ENCODE assay signal across 15 cellular contexts in genomic region chr20:41462372-41463161, GRCh38.
DNase-seq lines count a peak whose midpoint lies in the region; ATAC-seq, FAIRE-seq and TF ChIP-seq lines count a peak whose summit lies in the region.
"Had no signal": no experiment of that assay in that cellular context is flagged by ENCODE, and none has a peak within 500 bp of the region (broad histone marks: within the 10 kb centered on the region; RNA-seq: fewer than 3 reads in every experiment).

No MANE protein-coding gene starts in this region.

- FAIRE-seq in urothelium cell line (lab: Jason Lieb, UNC): no peak

- no peaks in the 10 kb centered on the region for H3K79me2 ChIP-seq in osteoblast (ENCODE audit: insufficient read depth, low read length)

- H3K4me1 ChIP-seq in osteoblast (ENCODE audit: insufficient read depth, low read length) (no peaks in the 10 kb centered on the region), esophagus squamous epithelium (no peaks in the 10 kb centered on the region)

- H3K4me3 ChIP-seq in GM12865 (ENCODE audit: low read depth, low read length): no peak overlapping the region
- H3K4me3 ChIP-seq in osteoblast (ENCODE audit: insufficient read depth, low read length): no peak overlapping the region
- H3K4me3 ChIP-seq in esophagus squamous epithelium: no peak overlapping the region

- H3K9me3 ChIP-seq in osteoblast (ENCODE audit: low read depth, low read length): no peaks in the 10 kb centered on the region
- peaks cover 0 to 4% (median 0%) of the 10 kb centered on the region in 3 donors for H3K9me3 ChIP-seq in esophagus squamous epithelium

- no peak overlapping the region for H3K4me2 ChIP-seq in osteoblast (ENCODE audit: insufficient read depth, low read length)
- H3K4me2 ChIP-seq: KMS-11 had no signal

- peak; percentile 84 for ATAC-seq in GM18868 (IDR thresholded peaks at IDR 0.05; ENCODE audit: unreplicated experiment)
- ATAC-seq in HG02623 (IDR thresholded peaks at IDR 0.05; ENCODE audit: unreplicated experiment): peak; percentile 69
- ATAC-seq in HG03469 (IDR thresholded peaks at IDR 0.05; ENCODE audit: unreplicated experiment): peak; percentile 53

- no peaks in the 10 kb centered on the region for H4K20me1 ChIP-seq in osteoblast (ENCODE audit: insufficient read depth, low read length)

- no peak overlapping the region for H2AFZ ChIP-seq in osteoblast (ENCODE audit: low read length)

- peak; percentile 56 for DNase-seq in GM12865 (ENCODE audit: low read depth)
- no peak for DNase-seq in urothelium cell line (ENCODE audit: low spot score)
- DNase-seq in osteoblast (ENCODE audit: insufficient read length, low spot score, missing footprints): no peak
- no peak for DNase-seq in foreskin melanocyte
- no peak for DNase-seq in esophagus squamous epithelium (lab: John Stamatoyannopoulos, UW)
- DNase-seq: activated CD4-positive, alpha-beta T cell treated with anti-CD3 and anti-CD28 coated beads, Interleukin-2, amount 50 U/mL, for 48 hours; DMS153; kidney glomerular epithelial cell; NCI-H1436 treated with DMSO at 0.1 percent for 48 hours; NCI-H774; posterior cingulate gyrus had no signal

- TF ChIP-seq POLR2A in esophagus squamous epithelium (IDR thresholded peaks at IDR 0.05): no peak

- no peak for TF ChIP-seq CTCF in GM12865 (IDR thresholded peaks at IDR 0.05; ENCODE audit: insufficient read depth, low read depth, low read length, missing control alignments)
- TF ChIP-seq CTCF in osteoblast (IDR thresholded peaks at IDR 0.05; ENCODE audit: extremely low read depth, low read depth, low read length): no peak
- no peak for TF ChIP-seq CTCF in esophagus squamous epithelium (IDR thresholded peaks at IDR 0.05)

- H3K36me3 ChIP-seq in osteoblast (ENCODE audit: insufficient read depth, low read length): peaks cover 13% of the 10 kb centered on the region
- H3K36me3 ChIP-seq in esophagus squamous epithelium: peaks cover 0 to 81% (median 0%) of the 10 kb centered on the region in 3 donors

- H3K27ac ChIP-seq in osteoblast (ENCODE audit: low read depth, low read length): no peak overlapping the region
- H3K27ac ChIP-seq in esophagus squamous epithelium: no peak overlapping the region
- H3K27ac ChIP-seq: KMS-11 had no signal

- intact Hi-C loops in esophagus squamous epithelium (cut with DNase I): no loop called here

- H3K27me3 ChIP-seq in osteoblast (ENCODE audit: insufficient read depth, low read length) (no peaks in the 10 kb centered on the region), esophagus squamous epithelium (no peaks in the 10 kb centered on the region)

- 69 to 87% methylated on average over 6 of the region's 6 CpGs for WGBS in esophagus squamous epithelium, 2 donors
